ENCODE assay signal across 14 cellular contexts in the genomic region with DNA sequence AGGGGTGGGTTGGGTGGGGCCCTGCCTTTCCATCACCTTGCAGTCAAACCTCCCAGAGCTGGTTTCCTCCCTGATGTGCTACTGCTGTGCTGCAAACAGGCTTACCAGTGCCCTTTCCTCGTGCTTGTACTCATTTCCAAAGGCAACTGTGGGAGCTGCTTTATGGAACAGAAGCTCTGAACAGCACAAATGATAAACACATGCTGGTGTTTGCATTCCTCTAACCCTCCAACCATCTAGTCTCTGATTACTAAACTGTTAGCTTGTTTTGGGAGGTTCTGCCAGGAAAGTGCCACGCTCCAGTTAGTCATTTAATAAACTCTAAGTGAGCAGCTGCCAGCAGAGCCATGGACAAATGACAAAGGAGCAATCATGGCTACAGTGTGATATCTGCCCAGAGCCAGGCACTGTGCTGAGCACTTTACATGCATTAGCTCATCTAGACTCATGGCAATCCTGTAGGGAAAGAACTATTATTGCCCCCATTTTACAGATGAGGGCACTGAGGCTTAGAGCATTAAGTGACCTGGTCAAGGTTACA.
A peak's percentile ranks its signal among the peaks of the same experiment; 100 is the strongest.
DNase-seq lines count a peak whose midpoint lies in the region; ATAC-seq, FAIRE-seq and TF ChIP-seq lines count a peak whose summit lies in the region.
"Had no signal": no experiment of that assay in that cellular context is flagged by ENCODE, and none has a peak within 500 bp of the region (broad histone marks: within the 10 kb centered on the region; RNA-seq: fewer than 3 reads in every experiment).

No MANE protein-coding gene starts in this region.

- no peak overlapping the region for H3K4me3 ChIP-seq in colonic mucosa
- H3K4me3 ChIP-seq: A549 had no signal

- FAIRE-seq in frontal cortex (lab: Jason Lieb, UNC) = no peak
- FAIRE-seq: A549 had no signal

- no peaks in the 10 kb centered on the region for H3K9me3 ChIP-seq in colonic mucosa
- H3K9me3 ChIP-seq: A549 had no signal

- DNase-seq in NCI-H1436 (lab: John Stamatoyannopoulos, UW) (peak; percentile 21), NCI-H1436 treated with DMSO at 0.1 percent for 48 hours (lab: John Stamatoyannopoulos, UW) (no peak), NCI-H2029 (lab: John Stamatoyannopoulos, UW) (peak; percentile 22), colonic mucosa (no peak), putamen (ENCODE audit: low spot score) (peak; percentile 23), frontal cortex (ENCODE audit: low spot score in 2 of 2) (no peak), middle frontal gyrus (ENCODE audit: extremely low spot score, low spot score) (no peak)
- DNase-seq: activated naive CD4-positive, alpha-beta T cell treated with anti-CD3 and anti-CD28 coated beads, Interleukin-2, amount 50 U/mL, for 16 hours; H7; NCI-H526; Right ventricle myocardium superior had no signal

- intact Hi-C loops in colonic mucosa (cut with DNase I) = no loop called here

- H3K4me1 ChIP-seq in colonic mucosa = no peaks in the 10 kb centered on the region
- H3K4me1 ChIP-seq: A549 had no signal

- peak overlapping the region; percentile 32 for H3K27ac ChIP-seq in colonic mucosa
- H3K27ac ChIP-seq: A549, parathyroid adenoma had no signal

- ATAC-seq in GM18867 (IDR thresholded peaks at IDR 0.05; ENCODE audit: unreplicated experiment) = no peak

- H3K36me3 ChIP-seq in colonic mucosa = no peaks in the 10 kb centered on the region

- H3K9ac ChIP-seq in colonic mucosa (ENCODE audit: low read depth in 2 of 2, low read length in 2 of 2) = no peak overlapping the region
- H3K9ac ChIP-seq: parathyroid adenoma had no signal

- no peaks in the 10 kb centered on the region for H3K27me3 ChIP-seq in colonic mucosa

- TF ChIP-seq CTCF in colonic mucosa (IDR thresholded peaks at IDR 0.05) = no peak

Comparison
In these comparisons a context has a peak if more than half of its experiments do, and no peak if none do; other contexts are left out.
1. DNase-seq: peak in NCI-H1436 (single experiment), NCI-H2029 (single experiment) and putamen (single experiment); none in NCI-H1436 treated with DMSO at 0.1 percent for 48 hours (single experiment), colonic mucosa (single experiment), frontal cortex (0 of 2) and middle frontal gyrus (single experiment).